Comparison of ENCODE assay signal across 23 cellular contexts in genomic region chr1:29286194-29286767, GRCh38.
"Had no signal": no experiment of that assay in that cellular context is flagged by ENCODE, and none has a peak within 500 bp of the region (broad histone marks: within the 10 kb centered on the region; RNA-seq: fewer than 3 reads in every experiment).

No MANE protein-coding gene starts in this region.

- H3K36me3 ChIP-seq: adrenal gland, left ventricle myocardium inferior, uterus had no signal

- ATAC-seq: activated CD4-positive, CD25-positive, alpha-beta regulatory T cell treated with anti-CD3 and anti-CD28 coated beads, Interleukin-2, amount 50 U/mL, for 24 hours; activated CD8-positive, alpha-beta memory T cell treated with anti-CD3 and anti-CD28 coated beads, Interleukin-2, amount 10 ng/mL, durations not matched to agents 7 days and 5 days; foreskin keratinocyte; natural killer cell treated with Interleukin-12 subunit alpha and Interleukin-12 subunit beta and Interleukin-15 and Interleukin-18, amount 100 ng/mL, for 72 hours; right cardiac atrium; stimulated activated memory B cell treated with anti-CD40 and anti-IgM and Interleukin-4, amounts not matched to agents 10 μg/mL and 1 μg/mL and 100 μg/mL, for 72 hours had no signal

- H3K4me3 ChIP-seq: adrenal gland, left ventricle myocardium inferior, skin epidermis, stomach, suprapubic skin, tibial nerve, uterus had no signal

- H3K4me1 ChIP-seq: foreskin keratinocyte, left ventricle myocardium inferior, parathyroid adenoma, suprapubic skin, uterus had no signal

- H3K79me2 ChIP-seq: parathyroid adenoma had no signal

- H3K9me3 ChIP-seq: adrenal gland, left ventricle myocardium inferior, stomach, suprapubic skin, tibial nerve, uterus had no signal

- H2AFZ ChIP-seq: parathyroid adenoma had no signal

- DNase-seq: activated CD4-positive, alpha-beta memory T cell treated with anti-CD3 and anti-CD28 coated beads, Interleukin-2, amount 10 ng/mL, durations not matched to agents 7 days and 5 days; activated CD4-positive, alpha-beta T cell treated with anti-CD3 and anti-CD28 coated beads, Interleukin-2, amount 10 ng/mL, durations not matched to agents 24 days and 14 days; activated CD8-positive, alpha-beta memory T cell treated with anti-CD3 and anti-CD28 coated beads, Interleukin-2, amount 10 ng/mL, durations not matched to agents 7 days and 5 days; activated T-cell treated with anti-CD3 and anti-CD28 coated beads for 4 hours; erythroblast; foreskin keratinocyte; hippocampal formation; left ventricle myocardium inferior; mammary epithelial cell; midbrain; stimulated activated CD4-positive, alpha-beta T cell treated with anti-CD3 and anti-CD28 coated beads, Interleukin-2, amount 100 ng/mL, for 24 hours; stomach; uterus had no signal

- H3K9ac ChIP-seq: parathyroid adenoma had no signal

- H3K27ac ChIP-seq: adrenal gland, foreskin keratinocyte, left ventricle myocardium inferior, parathyroid adenoma, stomach, suprapubic skin, uterus, VCaP had no signal

- H3K27me3 ChIP-seq: adrenal gland, foreskin keratinocyte, stomach, suprapubic skin, tibial nerve, uterus had no signal
